Comparison of ENCODE assay signal across 29 cellular contexts in the genomic region with DNA sequence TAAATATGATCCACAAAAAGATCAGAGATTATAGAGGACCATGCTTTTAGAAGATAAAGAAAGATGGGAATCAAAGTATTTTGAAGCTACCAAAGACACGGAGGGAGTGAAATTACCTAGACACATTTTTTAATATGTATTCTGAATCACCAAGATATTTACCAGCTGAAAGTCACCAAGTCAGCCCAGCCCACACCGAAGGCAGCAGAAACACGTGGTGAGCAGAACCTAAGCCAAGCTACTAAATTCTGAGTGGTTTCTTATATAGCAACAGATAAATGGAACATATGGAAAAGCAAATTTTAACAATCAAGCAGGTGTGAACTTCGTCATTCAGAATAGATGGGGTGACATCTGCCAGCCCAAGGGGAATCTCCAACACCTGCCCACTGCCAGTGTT.
DNase-seq lines count a peak whose midpoint lies in the region; ATAC-seq and TF ChIP-seq lines count a peak whose summit lies in the region.
"Had no signal": no experiment of that assay in that cellular context is flagged by ENCODE, and none has a peak within 500 bp of the region (broad histone marks: within the 10 kb centered on the region; RNA-seq: fewer than 3 reads in every experiment).

No MANE protein-coding gene starts in this region.

- H3K9ac ChIP-seq in IMR-90 (ENCODE audit: low read depth, low read length) (no peak overlapping the region), mammary epithelial cell (ENCODE audit: insufficient read depth, low read length) (peak overlapping the region; percentile 25)
- H3K9ac ChIP-seq: parathyroid adenoma had no signal

- CTCF ChIA-PET in IMR-90 (lab: Yijun Ruan, JAX): interaction anchor here (0.6 to 1.1 kb wide), 5 partner anchors 13 to 967 kb away, joined by 3 to 5 read pairs (median 4); no protein-coding TSS in a partner anchor
- CTCF ChIA-PET in mammary epithelial cell (lab: Charles Lee; ENCODE audit: low non-redundant PET): no interaction called here

- no peaks in the 10 kb centered on the region; a peak in 1 of 4 replicates for H3K79me1 ChIP-seq in IMR-90 (ENCODE audit: low read depth in 1 of 2, low read length in 2 of 2)

- H3K4me2 ChIP-seq in IMR-90 (ENCODE audit: low read depth, low read length) (no peak overlapping the region), mammary epithelial cell (ENCODE audit: insufficient read depth, low read depth, low read length) (no peak overlapping the region)

- POLR2A ChIA-PET in IMR-90 (lab: Charles Lee; ENCODE audit: unreplicated experiment): no interaction called here

- H4K5ac ChIP-seq in IMR-90 (ENCODE audit: low read depth, low read length): peak overlapping the region; percentile 19; the same call in 1 of the 2 replicates

- ATAC-seq in IMR-90 (ENCODE audit: low read depth) (no peak), memory B cell (ENCODE audit: low read depth) (no peak), HG02759 (IDR thresholded peaks at IDR 0.05; ENCODE audit: unreplicated experiment) (no peak), Right ventricle myocardium superior (ENCODE audit: poor library complexity) (no peak), GM19452 (IDR thresholded peaks at IDR 0.05; ENCODE audit: unreplicated experiment) (no peak)
- ATAC-seq: gastroesophageal sphincter, left ventricle myocardium superior, mucosa of descending colon, T-cell had no signal

- intact Hi-C loops in IMR-90 (cut with micrococcal nuclease) (no loop called here), mammary epithelial cell (cut with micrococcal nuclease) (no loop called here), Right ventricle myocardium superior (cut with DNase I) (no loop called here)

- H2BK120ac ChIP-seq in IMR-90 (ENCODE audit: low read depth, low read length): peak overlapping the region; percentile 98

- H3K4me3 ChIP-seq in ACC112 (ENCODE audit: low read depth, low read length) (no peak overlapping the region), IMR-90 (ENCODE audit: insufficient read depth, low read depth, low read length) (no peak overlapping the region), mammary epithelial cell (replicated peaks in 1 of 3; ENCODE audit: insufficient read depth in 1 of 3, low read depth in 2 of 3, low read length in 3 of 3) (no peak overlapping the region), SJCRH30 (no peak overlapping the region)
- H3K4me3 ChIP-seq: ascending aorta, gastroesophageal sphincter, mucosa of descending colon, right atrium auricular region, testis had no signal

- H3K18ac ChIP-seq in IMR-90 (ENCODE audit: low read depth, low read length): peak overlapping the region; percentile 55; the same call in 1 of the 2 replicates

- H3K9me3 ChIP-seq in IMR-90 (ENCODE audit: control insufficient read depth, insufficient read depth, low read length): peaks cover 2% of the 10 kb centered on the region; the same call in 1 of the 2 replicates
- peaks cover 4% of the 10 kb centered on the region for H3K9me3 ChIP-seq in mammary epithelial cell (replicated peaks; ENCODE audit: insufficient read depth, low read length)
- no peaks in the 10 kb centered on the region for H3K9me3 ChIP-seq in SJCRH30 (replicated peaks)
- H3K9me3 ChIP-seq: ascending aorta, gastroesophageal sphincter, mucosa of descending colon, right atrium auricular region, testis had no signal

- no peaks in the 10 kb centered on the region for H3K79me2 ChIP-seq in ACC112 (ENCODE audit: control insufficient read depth, insufficient read depth, low read length, unreplicated experiment)
- H3K79me2 ChIP-seq in mammary epithelial cell (ENCODE audit: insufficient read depth, low read length): no peaks in the 10 kb centered on the region
- H3K79me2 ChIP-seq: parathyroid adenoma had no signal

- peak overlapping the region; percentile 93 for H2BK20ac ChIP-seq in IMR-90 (ENCODE audit: low read depth, low read length)

- H3K27me3 ChIP-seq in ACC112 (ENCODE audit: insufficient read depth, low read length) (no peaks in the 10 kb centered on the region), IMR-90 (ENCODE audit: control insufficient read depth, insufficient read depth, low read length) (no peaks in the 10 kb centered on the region), mammary epithelial cell (ENCODE audit: insufficient read depth, low read length) (no peaks in the 10 kb centered on the region), SJCRH30 (no peaks in the 10 kb centered on the region)
- H3K27me3 ChIP-seq: ascending aorta, gastroesophageal sphincter, right atrium auricular region, testis had no signal

- no peak for TF ChIP-seq CTCF in IMR-90 (conservative IDR thresholded peaks at IDR 0.05; ENCODE audit: low read depth, low read length)
- no peak for TF ChIP-seq CTCF in mammary epithelial cell (conservative IDR thresholded peaks at IDR 0.05 in 1 of 2, IDR thresholded peaks at IDR 0.05 in 1 of 2; ENCODE audit: extremely low read depth in 1 of 2, insufficient read depth in 1 of 2, low read depth in 1 of 2, low read length in 2 of 2)

- peak overlapping the region; percentile 98 for H3K4ac ChIP-seq in IMR-90 (ENCODE audit: low read depth, low read length)

- peak overlapping the region; percentile 37; the same call in 1 of the 2 replicates for H2AK5ac ChIP-seq in IMR-90 (ENCODE audit: low read depth, low read length)

- H3K27me3 Mint-ChIP-seq in memory B cell: peaks cover 6% of the 10 kb centered on the region

- DNase-seq in IMR-90 (no peak), mammary epithelial cell (no peak), memory B cell (ENCODE audit: low spot score in 2 of 2) (no peak), SJCRH30 (no peak), Right ventricle myocardium superior (no peak)
- DNase-seq: activated CD4-positive, alpha-beta memory T cell treated with anti-CD3 and anti-CD28 coated beads, Interleukin-2, amount 10 ng/mL, durations not matched to agents 7 days and 5 days; activated effector memory CD4-positive, alpha-beta T cell treated with Interleukin-2 at 50 U/mL for 16 hours; activated naive CD8-positive, alpha-beta T cell treated with anti-CD3 and anti-CD28 coated beads for 36 hours; erythroblast; hypothalamus; KG1; left ventricle myocardium superior; mucosa of descending colon; NCI-H1436 treated with DMSO at 0.1 percent for 48 hours; NCI-H526; nephron progenitor cell; SHP77; stimulated activated CD4-positive, alpha-beta T cell treated with anti-CD3 and anti-CD28 coated beads, Interleukin-4, amount 100 ng/mL, for 1 hour; stimulated activated naive CD4-positive, alpha-beta T cell; T-cell; testis had no signal

- H3K27ac ChIP-seq in ACC112 (ENCODE audit: low read depth, low read length) (no peak overlapping the region), IMR-90 (ENCODE audit: insufficient read depth, low read length) (no peak overlapping the region), mammary epithelial cell (ENCODE audit: insufficient read depth, low read depth, low read length) (peak overlapping the region; percentile 85), SJCRH30 (no peak overlapping the region)
- H3K27ac ChIP-seq: ascending aorta, gastroesophageal sphincter, parathyroid adenoma, right atrium auricular region, testis had no signal

- H3K14ac ChIP-seq in IMR-90 (replicated peaks; ENCODE audit: low read depth, low read length): peak overlapping the region; percentile 77

- H3K36me3 Mint-ChIP-seq in memory B cell: no peaks in the 10 kb centered on the region
- H3K36me3 Mint-ChIP-seq: activated naive CD8-positive, alpha-beta T cell treated with anti-CD3 and anti-CD28 coated beads for 36 hours; T-cell had no signal

- H3K23ac ChIP-seq in IMR-90 (ENCODE audit: low read depth, low read length): 0 out of 2 replicates have a peak overlapping the region, but pooled peaks have one; percentile 43

- peaks cover 7% of the 10 kb centered on the region for H3K9me1 ChIP-seq in IMR-90 (ENCODE audit: insufficient read depth, low read length)

- TF ChIP-seq POLR2A in IMR-90 (IDR thresholded peaks at IDR 0.05; ENCODE audit: low read depth, low read length): no peak

- peak overlapping the region; percentile 94 for H2BK5ac ChIP-seq in IMR-90 (ENCODE audit: low read depth, low read length, poor library complexity, severe bottlenecking)

- peak overlapping the region; percentile 86 for H2AK9ac ChIP-seq in IMR-90 (replicated peaks; ENCODE audit: low read depth, low read length, poor library complexity)

- H2BK15ac ChIP-seq in IMR-90 (ENCODE audit: low read depth, low read length): peak overlapping the region; percentile 41; the same call in 1 of the 3 replicates

- H3K36me3 ChIP-seq in ACC112 (ENCODE audit: insufficient read depth, low read length) (no peaks in the 10 kb centered on the region), IMR-90 (ENCODE audit: control insufficient read depth, insufficient read depth, low read length) (no peaks in the 10 kb centered on the region), mammary epithelial cell (ENCODE audit: insufficient read depth, low read length) (no peaks in the 10 kb centered on the region), SJCRH30 (no peaks in the 10 kb centered on the region)
- H3K36me3 ChIP-seq: ascending aorta, gastroesophageal sphincter, right atrium auricular region had no signal

- H3K4me1 ChIP-seq in ACC112 (ENCODE audit: control insufficient read depth, insufficient read depth, low read length, unreplicated experiment): peaks cover 14% of the 10 kb centered on the region
- peaks cover 8% of the 10 kb centered on the region; the same call in 1 of the 2 replicates for H3K4me1 ChIP-seq in IMR-90 (ENCODE audit: control insufficient read depth, insufficient read depth, low read length)
- peaks cover 32% of the 10 kb centered on the region for H3K4me1 ChIP-seq in mammary epithelial cell (ENCODE audit: insufficient read depth, low read length)
- H3K4me1 ChIP-seq in SJCRH30: peaks cover 21% of the 10 kb centered on the region
- H3K4me1 ChIP-seq: ascending aorta, gastroesophageal sphincter, parathyroid adenoma, testis had no signal

- no peak overlapping the region for H3K4me3 Mint-ChIP-seq in memory B cell
- H3K4me3 Mint-ChIP-seq: activated CD4-positive, alpha-beta memory T cell treated with anti-CD3 and anti-CD28 coated beads, Interleukin-2, amount 10 ng/mL, durations not matched to agents 7 days and 5 days; activated naive CD8-positive, alpha-beta T cell treated with anti-CD3 and anti-CD28 coated beads for 36 hours; central memory CD8-positive, alpha-beta T cell; nephron progenitor cell; T-cell had no signal

- H3K56ac ChIP-seq in IMR-90 (ENCODE audit: extremely low read depth, insufficient read depth, low read length): 0 out of 2 replicates have a peak overlapping the region, but pooled peaks have one; percentile 29

- peak overlapping the region; percentile 75 for H2AFZ ChIP-seq in ACC112 (ENCODE audit: low read length, unreplicated experiment)
- H2AFZ ChIP-seq in IMR-90 (replicated peaks; ENCODE audit: low read length, poor library complexity): peak overlapping the region; percentile 76
- peak overlapping the region; percentile 68 for H2AFZ ChIP-seq in mammary epithelial cell (ENCODE audit: low read depth, low read length)
- H2AFZ ChIP-seq: parathyroid adenoma had no signal

- peaks cover 5% of the 10 kb centered on the region for H3K4me1 Mint-ChIP-seq in memory B cell
- H3K4me1 Mint-ChIP-seq: activated CD4-positive, alpha-beta memory T cell treated with anti-CD3 and anti-CD28 coated beads, Interleukin-2, amount 10 ng/mL, durations not matched to agents 7 days and 5 days; central memory CD8-positive, alpha-beta T cell; T-cell had no signal

- H4K8ac ChIP-seq in IMR-90 (ENCODE audit: low read depth in 2 of 2, low read length in 2 of 2): peak overlapping the region in 1 of 2 experiments; percentile 73; a peak in 2 of 4 replicates

- dilution Hi-C loops in IMR-90 (cut with HindIII; ENCODE audit: low sequenced_read_pairs, unreplicated experiment): no loop called here
- dilution Hi-C loops in mammary epithelial cell (cut with HindIII; ENCODE audit: low sequenced_read_pairs): loop anchor here (25.0 kb wide), 1 partner anchor 896 kb away; no protein-coding TSS in a partner anchor

- peak overlapping the region; percentile 71 for H4K91ac ChIP-seq in IMR-90 (ENCODE audit: insufficient read depth, low read depth, low read length)

- TF ChIP-seq RAD21 in IMR-90 (IDR thresholded peaks at IDR 0.05; ENCODE audit: low read length): no peak

- in situ Hi-C loops in IMR-90 (cut with MboI; ENCODE audit: low sequenced_read_pairs) (no loop called here), mammary epithelial cell (cut with MboI; ENCODE audit: low sequenced_read_pairs in 2 of 2) (no loop called here)

- no CpG with 5 or more reads among the region's 4 CpGs for WGBS in IMR-90 (ENCODE audit: extremely low coverage in 2 of 2, insufficient read length in 1 of 2), 2 experiments
- 73% methylated on average over 4 of the region's 4 CpGs for WGBS in mammary epithelial cell (ENCODE audit: low coverage, missing lambda C conversion rate)

- BruUV-seq in IMR-90 (replicated peaks; lab: Mats Ljungman, UMichigan): no TSS peak
- BruUV-seq in mammary epithelial cell (replicated peaks; lab: Mats Ljungman, UMichigan): no TSS peak

- H3K27ac Mint-ChIP-seq in memory B cell: peak overlapping the region; percentile 12
- H3K27ac Mint-ChIP-seq: activated CD4-positive, alpha-beta memory T cell treated with anti-CD3 and anti-CD28 coated beads, Interleukin-2, amount 10 ng/mL, durations not matched to agents 7 days and 5 days; activated naive CD8-positive, alpha-beta T cell treated with anti-CD3 and anti-CD28 coated beads for 36 hours; nephron progenitor cell; T-cell had no signal

- H4K20me1 ChIP-seq in IMR-90 (ENCODE audit: insufficient read depth, low read length) (no peaks in the 10 kb centered on the region), mammary epithelial cell (ENCODE audit: insufficient read depth, low read length) (no peaks in the 10 kb centered on the region)

- H3K9me3 Mint-ChIP-seq in memory B cell: peaks cover 5% of the 10 kb centered on the region
- H3K9me3 Mint-ChIP-seq: activated CD4-positive, alpha-beta memory T cell treated with anti-CD3 and anti-CD28 coated beads, Interleukin-2, amount 10 ng/mL, durations not matched to agents 7 days and 5 days; activated naive CD8-positive, alpha-beta T cell treated with anti-CD3 and anti-CD28 coated beads for 36 hours; central memory CD8-positive, alpha-beta T cell; T-cell had no signal
